In genomic region chr3:182837855-182838454, GRCh38 we compare ENCODE assay signal across 10 cellular contexts. TPM values are rescaled to one million over a fixed set of nuclear protein-coding genes. Genes with fewer than 3 reads are reported as not detected.
DNase-seq lines count a peak whose midpoint lies in the region; ATAC-seq and TF ChIP-seq lines count a peak whose summit lies in the region.
"Had no signal": no experiment of that assay in that cellular context is flagged by ENCODE, and none has a peak within 500 bp of the region (broad histone marks: within the 10 kb centered on the region; RNA-seq: fewer than 3 reads in every experiment).

No MANE protein-coding gene starts in this region.

- no peak overlapping the region for H3K27ac Mint-ChIP-seq in activated CD4-positive, alpha-beta memory T cell treated with anti-CD3 and anti-CD28 coated beads, Interleukin-2, amount 10 ng/mL, durations not matched to agents 7 days and 5 days
- H3K27ac Mint-ChIP-seq: IgD-negative memory B cell had no signal

- H3K9me3 ChIP-seq in Panc1 (ENCODE audit: control insufficient read depth, insufficient read depth, low read depth, low read length) = no peaks in the 10 kb centered on the region
- no peaks in the 10 kb centered on the region for H3K9me3 ChIP-seq in suprapubic skin

- H3K4me3 Mint-ChIP-seq in activated CD4-positive, alpha-beta memory T cell treated with anti-CD3 and anti-CD28 coated beads, Interleukin-2, amount 10 ng/mL, durations not matched to agents 7 days and 5 days = no peak overlapping the region
- H3K4me3 Mint-ChIP-seq: IgD-negative memory B cell had no signal

- no peaks in the 10 kb centered on the region for H3K27me3 Mint-ChIP-seq in activated CD4-positive, alpha-beta memory T cell treated with anti-CD3 and anti-CD28 coated beads, Interleukin-2, amount 10 ng/mL, durations not matched to agents 7 days and 5 days
- H3K27me3 Mint-ChIP-seq: IgD-negative memory B cell had no signal

- H3K27ac ChIP-seq in Panc1 (ENCODE audit: low read length) (no peak overlapping the region), suprapubic skin (no peak overlapping the region)

- in situ Hi-C loops in Panc1 (cut with HindIII; ENCODE audit: low pct_unique_long_range_greater_than_20kb, low sequenced_read_pairs) = no loop called here

- no peaks in the 10 kb centered on the region for H3K27me3 ChIP-seq in Panc1 (ENCODE audit: control insufficient read depth, insufficient read depth, low read length)
- H3K27me3 ChIP-seq in suprapubic skin = no peaks in the 10 kb centered on the region

- peaks cover 54% of the 10 kb centered on the region for H3K36me3 Mint-ChIP-seq in activated CD4-positive, alpha-beta memory T cell treated with anti-CD3 and anti-CD28 coated beads, Interleukin-2, amount 10 ng/mL, durations not matched to agents 7 days and 5 days (ENCODE audit: low read depth)

- no TSS peak for BruUV-seq in Panc1 (replicated peaks; lab: Mats Ljungman, UMichigan)

- H3K4me3 ChIP-seq in Panc1 (ENCODE audit: low read depth in 2 of 2, low read length in 2 of 2) (no peak overlapping the region), suprapubic skin (no peak overlapping the region)

- CTCF ChIA-PET in Panc1 (lab: Charles Lee) = interaction anchor here (1.0 to 1.7 kb wide), 2 partner anchors 124 to 126 kb away, joined by 3 to 7 read pairs; no protein-coding TSS in a partner anchor
- CTCF ChIA-PET in activated CD4-positive, alpha-beta memory T cell treated with anti-CD3 and anti-CD28 coated beads, Interleukin-2, amount 10 ng/mL, durations not matched to agents 7 days and 5 days (lab: Charles Lee) = interaction anchor here (1.1 to 1.9 kb wide), 6 partner anchors 43 to 124 kb away, joined by 3 to 23 read pairs (median 6); partner anchors contain the start of gene ATP11B

- H3K36me3 ChIP-seq in Panc1 (ENCODE audit: control insufficient read depth, insufficient read depth, low read length) (peaks cover 4% of the 10 kb centered on the region; the same call in 1 of the 2 replicates), suprapubic skin (peaks cover 21% of the 10 kb centered on the region)

- no peaks in the 10 kb centered on the region for H3K9me3 Mint-ChIP-seq in activated CD4-positive, alpha-beta memory T cell treated with anti-CD3 and anti-CD28 coated beads, Interleukin-2, amount 10 ng/mL, durations not matched to agents 7 days and 5 days
- H3K9me3 Mint-ChIP-seq: IgD-negative memory B cell had no signal

- ATAC-seq in Panc1 = no peak

- DNase-seq in NOMO-1 (lab: John Stamatoyannopoulos, UW; ENCODE audit: unreplicated experiment in 2 of 2) = peak; percentile 3 to 30
- DNase-seq in NOMO-1 treated with dmso at 0.1 percent for 144 hours (lab: John Stamatoyannopoulos, UW; ENCODE audit: unreplicated experiment) = no peak
- DNase-seq in Panc1 (ENCODE audit: low read depth, low spot score) = no peak
- peak; percentile 60 for DNase-seq in fibroblast of peridontal ligament (ENCODE audit: extremely low read depth)
- no peak for DNase-seq in suprapubic skin (ENCODE audit: low spot score in 2 of 2)
- DNase-seq in ureter (ENCODE audit: low spot score) = no peak
- DNase-seq in NCI-H2029 treated with DMSO at 0.1 percent for 48 hours (lab: John Stamatoyannopoulos, UW) = no peak
- DNase-seq in activated CD4-positive, alpha-beta memory T cell treated with anti-CD3 and anti-CD28 coated beads, Interleukin-2, amount 10 ng/mL, durations not matched to agents 7 days and 5 days = no peak
- DNase-seq: DMS79 had no signal

- H3K4me1 ChIP-seq in Panc1 (ENCODE audit: control insufficient read depth, insufficient read depth, low read length) = no peaks in the 10 kb centered on the region
- H3K4me1 ChIP-seq in suprapubic skin = no peaks in the 10 kb centered on the region

- TF ChIP-seq POLR2A in suprapubic skin (IDR thresholded peaks at IDR 0.05) = no peak

- intact Hi-C loops in Panc1 (cut with micrococcal nuclease; ENCODE audit: unreplicated experiment) = loop anchor here (1.0 kb wide), 1 partner anchor 124 kb away; no protein-coding TSS in a partner anchor

- POLR2A ChIA-PET in Panc1 (lab: Charles Lee) = interaction anchor here (0.7 kb wide), 1 partner anchor 57 kb away, joined by 3 read pairs; no protein-coding TSS in a partner anchor
- POLR2A ChIA-PET in activated CD4-positive, alpha-beta memory T cell treated with anti-CD3 and anti-CD28 coated beads, Interleukin-2, amount 10 ng/mL, durations not matched to agents 7 days and 5 days (lab: Charles Lee) = no interaction called here

- no peaks in the 10 kb centered on the region for H3K4me1 Mint-ChIP-seq in activated CD4-positive, alpha-beta memory T cell treated with anti-CD3 and anti-CD28 coated beads, Interleukin-2, amount 10 ng/mL, durations not matched to agents 7 days and 5 days

- TF ChIP-seq CTCF in Panc1 (IDR thresholded peaks at IDR 0.05) = peak; percentile 60; the same call in 1 of the 2 replicates
- TF ChIP-seq CTCF in suprapubic skin (IDR thresholded peaks at IDR 0.05) = peak; percentile 7 to 9

- TF ChIP-seq EP300 in suprapubic skin (IDR thresholded peaks at IDR 0.05) = no peak

- WGBS in suprapubic skin = 45% methylated on average over 3 of the region's 3 CpGs

RNA-seq across cellular contexts. Expression of gene ATP11B, which starts 44.7 kb away (rescaled TPM):
- total RNA-seq in Panc1 (2021; ENCODE audit: unreplicated experiment) (108 TPM), suprapubic skin (100 to 1,000 TPM in 3 of 4 donors, 10 to 100 TPM in 1; 87.7 to 160 (median 122) TPM), ureter (97.2 TPM)
- polyA plus RNA-seq in Panc1 (2012; ENCODE audit: insufficient read length) = 29.4 TPM
- 100 to 1,000 TPM; 128 to 131 TPM for total RNA-seq in activated CD4-positive, alpha-beta memory T cell treated with anti-CD3 and anti-CD28 coated beads, Interleukin-2, amount 10 ng/mL, durations not matched to agents 7 days and 5 days

Comparison
In these comparisons a context has a peak if more than half of its experiments do, and no peak if none do; other contexts are left out.
1. DNase-seq: peak in NOMO-1 (2 of 2) and fibroblast of peridontal ligament (single experiment); none in NOMO-1 treated with dmso at 0.1 percent for 144 hours (single experiment), Panc1 (single experiment), suprapubic skin (0 of 2), ureter (single experiment), NCI-H2029 treated with DMSO at 0.1 percent for 48 hours (single experiment) and activated CD4-positive, alpha-beta memory T cell treated with anti-CD3 and anti-CD28 coated beads, Interleukin-2, amount 10 ng/mL, durations not matched to agents 7 days and 5 days (single experiment).